ENCODE assay signal across 8 cellular contexts in the genomic region with DNA sequence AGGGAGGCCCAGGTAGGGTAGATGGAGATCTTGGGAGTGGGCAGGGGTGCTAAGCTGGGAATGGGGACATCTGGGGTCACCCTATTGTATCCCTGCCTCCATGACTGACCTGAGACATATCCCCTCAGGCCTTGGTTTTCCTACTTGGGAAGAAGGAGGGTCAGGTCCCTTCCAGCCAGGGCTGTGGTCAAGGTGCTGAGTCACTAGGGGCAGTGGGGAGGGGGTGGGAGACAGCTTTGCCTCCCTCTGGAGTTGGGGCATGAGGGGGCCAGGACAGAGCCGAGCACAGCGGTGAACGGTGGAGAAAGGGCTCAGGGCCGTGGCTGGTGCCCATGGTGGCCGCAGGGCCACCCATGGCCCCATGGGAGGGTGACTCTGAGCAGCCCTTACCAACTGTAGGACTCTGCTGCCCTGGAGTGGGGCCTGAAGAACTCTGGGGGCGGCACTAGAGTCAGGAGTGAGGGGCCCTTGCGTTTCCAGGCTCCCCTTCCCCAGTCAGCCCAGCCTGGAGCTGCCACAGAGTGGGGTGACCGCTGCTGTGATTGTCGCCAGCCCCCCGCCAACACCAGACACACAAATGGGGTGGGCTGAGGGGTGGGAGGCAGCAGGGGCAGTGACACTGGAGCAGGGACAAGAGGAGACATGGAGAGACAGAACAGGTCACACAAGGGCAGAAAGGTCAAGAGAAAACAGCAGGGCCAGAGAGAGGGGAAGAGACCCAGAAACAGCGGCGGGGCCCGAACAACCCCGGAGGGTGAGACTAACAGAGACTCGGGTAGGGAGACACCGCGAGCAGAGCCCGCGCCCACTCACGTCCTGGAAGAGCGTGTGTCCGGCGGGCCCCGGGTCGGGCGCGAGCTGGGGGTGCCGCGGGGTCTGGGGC. TPM values are rescaled to one million over a fixed set of nuclear protein-coding genes. Genes with fewer than 3 reads are reported as not detected.
DNase-seq lines count a peak whose midpoint lies in the region; ATAC-seq, FAIRE-seq and TF ChIP-seq lines count a peak whose summit lies in the region.

No MANE protein-coding gene starts in this region.

- POLR2A ChIA-PET in endothelial cell of umbilical vein (lab: Charles Lee): no interaction called here

- intact Hi-C loops in endothelial cell of umbilical vein (cut with micrococcal nuclease): loop anchor here (1.0 kb wide), 2 partner anchors 11 to 58 kb away; a partner anchor contains a TSS

- peak; percentile 54 for ATAC-seq in GM19351 (IDR thresholded peaks at IDR 0.05; ENCODE audit: unreplicated experiment)

- H3K9me3 ChIP-seq in endothelial cell of umbilical vein (replicated peaks; ENCODE audit: control insufficient read depth, insufficient read depth, low read length) (no peaks in the 10 kb centered on the region), neuron (ENCODE audit: low read length) (no peaks in the 10 kb centered on the region)

- TF ChIP-seq CTCF in endothelial cell of umbilical vein (IDR thresholded peaks at IDR 0.05; ENCODE audit: extremely low read depth in 1 of 2, insufficient read depth in 1 of 2, low read depth in 1 of 2, low read length in 2 of 2): no peak

- H2AFZ ChIP-seq in endothelial cell of umbilical vein (ENCODE audit: low read depth, low read length) (peak overlapping the region; percentile 74), neuron (ENCODE audit: low read depth, low read length) (peak overlapping the region; percentile 30)

- no peaks in the 10 kb centered on the region for H3K9me1 ChIP-seq in endothelial cell of umbilical vein (replicated peaks; ENCODE audit: control insufficient read depth, extremely low read depth, insufficient read depth, low read length)

- H3K4me3 ChIP-seq in endothelial cell of umbilical vein (replicated peaks in 1 of 3; ENCODE audit: insufficient read depth in 1 of 3, low read depth in 1 of 3, low read length in 3 of 3) (peak overlapping the region; percentile 47 to 56 (median 47)), neuron (ENCODE audit: low read length) (peak overlapping the region; percentile 73)

- TF ChIP-seq POLR2A in endothelial cell of umbilical vein (IDR thresholded peaks at IDR 0.05; ENCODE audit: low read depth, low read length): no peak

- peaks cover 0 to 1% of the 10 kb centered on the region in 2 experiments for H3K36me3 ChIP-seq in endothelial cell of umbilical vein (ENCODE audit: control insufficient read depth in 2 of 2, extremely low read depth in 1 of 2, insufficient read depth in 2 of 2, low read length in 2 of 2)
- peaks cover 33% of the 10 kb centered on the region for H3K36me3 ChIP-seq in neuron (ENCODE audit: insufficient read depth, low read length)

- dilution Hi-C loops in endothelial cell of umbilical vein (cut with MboI; ENCODE audit: extremely low pct_ligation_motif_present, low sequenced_read_pairs): no loop called here

- DNase-seq in AG20443 (ENCODE audit: low spot score) (peak; percentile 20), RCC 7860 (ENCODE audit: low spot score) (peak; percentile 50), endothelial cell of umbilical vein (ENCODE audit: low read depth, low spot score) (no peak), D341Med (ENCODE audit: low spot score) (no peak), epidermal melanocyte (ENCODE audit: insufficient read length, low spot score) (no peak), NCI-H774 (lab: John Stamatoyannopoulos, UW) (no peak)

- CTCF ChIA-PET in endothelial cell of umbilical vein (lab: Charles Lee): interaction anchor here (0.6 to 1.4 kb wide), 2 partner anchors 90 to 216 kb away, joined by 4 to 5 read pairs; no protein-coding TSS in a partner anchor

- H3K9ac ChIP-seq in endothelial cell of umbilical vein (replicated peaks; ENCODE audit: extremely low read depth, insufficient read depth, low read length): peak overlapping the region; percentile 63

- H3K27ac ChIP-seq in endothelial cell of umbilical vein (ENCODE audit: insufficient read depth, low read depth, low read length): peak overlapping the region; percentile 30

- BruUV-seq in endothelial cell of umbilical vein (replicated peaks; lab: Mats Ljungman, UMichigan): TSS peak; percentile 16

- H3K4me2 ChIP-seq in endothelial cell of umbilical vein (ENCODE audit: insufficient read depth, low read length): peak overlapping the region; percentile 37

- H3K79me2 ChIP-seq in endothelial cell of umbilical vein (ENCODE audit: control insufficient read depth, insufficient read depth, low read length): no peaks in the 10 kb centered on the region

- H3K4me1 ChIP-seq in endothelial cell of umbilical vein (ENCODE audit: control insufficient read depth, extremely low read depth, insufficient read depth, low read length) (peaks cover 15% of the 10 kb centered on the region), neuron (ENCODE audit: insufficient read depth, low read length) (peaks cover 32% of the 10 kb centered on the region)

- H4K20me1 ChIP-seq in endothelial cell of umbilical vein (replicated peaks; ENCODE audit: control insufficient read depth, extremely low read depth, insufficient read depth, low read length): no peaks in the 10 kb centered on the region

- FAIRE-seq in RCC 7860 (lab: Jason Lieb, UNC) (no peak), endothelial cell of umbilical vein (lab: Jason Lieb, UNC) (peak; percentile 52)

- H3K27me3 ChIP-seq in endothelial cell of umbilical vein (ENCODE audit: control insufficient read depth in 2 of 2, insufficient read depth in 2 of 2, low read length in 2 of 2): no peaks in the 10 kb centered on the region
- no peaks in the 10 kb centered on the region for H3K27me3 ChIP-seq in neuron (ENCODE audit: insufficient read depth, low read length)

TF ChIP-seq in endothelial cell of umbilical vein, 7 proteins besides CTCF, POLR2A, EP300 and RAD21 (continues in another document):
- TF ChIP-seq GATA2 (IDR thresholded peaks at IDR 0.05; ENCODE audit: insufficient read depth, insufficient read length, low read depth, low read length) (no peak), EZH2 (IDR thresholded peaks at IDR 0.05; ENCODE audit: borderline replicate concordance, low read depth, low read length, severe bottlenecking) (no peak), POLR2AphosphoS5 (IDR thresholded peaks at IDR 0.05; ENCODE audit: insufficient read depth, low read depth, low read length) (no peak), MYC (IDR thresholded peaks at IDR 0.05; ENCODE audit: low read depth, low read length) (no peak), FOS (IDR thresholded peaks at IDR 0.05; ENCODE audit: borderline replicate concordance, insufficient read depth, low read length) (no peak)
- TF ChIP-seq, protein P1, sequence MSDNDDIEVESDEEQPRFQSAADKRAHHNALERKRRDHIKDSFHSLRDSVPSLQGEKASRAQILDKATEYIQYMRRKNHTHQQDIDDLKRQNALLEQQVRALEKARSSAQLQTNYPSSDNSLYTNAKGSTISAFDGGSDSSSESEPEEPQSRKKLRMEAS (IDR thresholded peaks at IDR 0.05; ENCODE audit: insufficient read depth, insufficient read length): no peak

RNA-seq across cellular contexts. Expression of a gene that starts 0.6 kb away (rescaled TPM):
- 18.1 and 20.2 TPM in 2 replicates for total RNA-seq in endothelial cell of umbilical vein
- 22.4 and 34.2 TPM in 2 replicates for polyA plus RNA-seq in endothelial cell of umbilical vein
- 11.9 and 17.5 TPM in 2 replicates for polyA plus RNA-seq in endothelial cell of umbilical vein (2011; cell fraction: cytosol; rRNA removed)
- polyA plus RNA-seq in endothelial cell of umbilical vein (2011; cell fraction: nucleus; rRNA removed): 53.5 and 74.7 TPM in 2 replicates
- 13.7 and 19.6 TPM in 2 replicates for polyA plus RNA-seq in endothelial cell of umbilical vein (2012)
- 11.4 and 22.0 TPM in 2 replicates for polyA minus RNA-seq in endothelial cell of umbilical vein
- 46.7 TPM for polyA minus RNA-seq in endothelial cell of umbilical vein (2011; cell fraction: cytosol; rRNA and poly(A)+ RNA removed)
- polyA minus RNA-seq in endothelial cell of umbilical vein (2011; cell fraction: nucleus; rRNA and poly(A)+ RNA removed): 16.0 and 18.5 TPM in 2 replicates

RNA-seq across cellular contexts. Expression of a gene that starts 6.9 kb away (rescaled TPM):
- 0.62 and 1.4 TPM in 2 replicates for total RNA-seq in endothelial cell of umbilical vein
- polyA plus RNA-seq in endothelial cell of umbilical vein: 0.92 and 1.0 TPM in 2 replicates
- 0.32 and 0.71 TPM in 2 replicates for polyA plus RNA-seq in endothelial cell of umbilical vein (2011; cell fraction: cytosol; rRNA removed)
- polyA plus RNA-seq in endothelial cell of umbilical vein (2011; cell fraction: nucleus; rRNA removed): 0.22 and 0.25 TPM in 2 replicates
- 1.2 and 1.3 TPM in 2 replicates for polyA plus RNA-seq in endothelial cell of umbilical vein (2012)
- 0.34 and 0.51 TPM in 2 replicates for polyA minus RNA-seq in endothelial cell of umbilical vein
- 4.5 TPM for polyA minus RNA-seq in endothelial cell of umbilical vein (2011; cell fraction: cytosol; rRNA and poly(A)+ RNA removed)
- 0.48 and 1.0 TPM in 2 replicates for polyA minus RNA-seq in endothelial cell of umbilical vein (2011; cell fraction: nucleus; rRNA and poly(A)+ RNA removed)

RNA-seq across cellular contexts. Expression of a gene that starts 11.5 kb away (rescaled TPM):
- not detected in 2 replicates for total RNA-seq in endothelial cell of umbilical vein
- polyA plus RNA-seq in endothelial cell of umbilical vein: 0.05 TPM in 1 of 2 replicates, not detected in the other
- polyA plus RNA-seq in endothelial cell of umbilical vein (2011; cell fraction: cytosol; rRNA removed): 0.03 and 0.05 TPM in 2 replicates
- not detected in 2 replicates for polyA plus RNA-seq in endothelial cell of umbilical vein (2011; cell fraction: nucleus; rRNA removed)
- polyA plus RNA-seq in endothelial cell of umbilical vein (2012): 0.14 and 0.21 TPM in 2 replicates
- not detected in 2 replicates for polyA minus RNA-seq in endothelial cell of umbilical vein
- not detected for polyA minus RNA-seq in endothelial cell of umbilical vein (2011; cell fraction: cytosol; rRNA and poly(A)+ RNA removed)
- polyA minus RNA-seq in endothelial cell of umbilical vein (2011; cell fraction: nucleus; rRNA and poly(A)+ RNA removed): not detected in 2 replicates

RNA-seq across cellular contexts. Expression of a gene that starts 12.5 kb away (rescaled TPM):
- 27.0 and 29.6 TPM in 2 replicates for total RNA-seq in endothelial cell of umbilical vein
- 20.7 and 22.3 TPM in 2 replicates for polyA plus RNA-seq in endothelial cell of umbilical vein
- polyA plus RNA-seq in endothelial cell of umbilical vein (2011; cell fraction: cytosol; rRNA removed): 15.9 and 17.8 TPM in 2 replicates
- polyA plus RNA-seq in endothelial cell of umbilical vein (2011; cell fraction: nucleus; rRNA removed): 27.0 and 30.5 TPM in 2 replicates
- 12.3 and 15.7 TPM in 2 replicates for polyA plus RNA-seq in endothelial cell of umbilical vein (2012)
- 13.4 and 15.0 TPM in 2 replicates for polyA minus RNA-seq in endothelial cell of umbilical vein
- polyA minus RNA-seq in endothelial cell of umbilical vein (2011; cell fraction: cytosol; rRNA and poly(A)+ RNA removed): 34.7 TPM
- 6.3 and 6.5 TPM in 2 replicates for polyA minus RNA-seq in endothelial cell of umbilical vein (2011; cell fraction: nucleus; rRNA and poly(A)+ RNA removed)

RNA-seq across cellular contexts. Expression of a gene that starts 46.5 kb away (rescaled TPM):
- total RNA-seq in endothelial cell of umbilical vein: 6.9 and 8.1 TPM in 2 replicates
- polyA plus RNA-seq in endothelial cell of umbilical vein: 8.0 and 8.5 TPM in 2 replicates
- 4.9 and 5.9 TPM in 2 replicates for polyA plus RNA-seq in endothelial cell of umbilical vein (2011; cell fraction: cytosol; rRNA removed)
- 2.2 and 2.4 TPM in 2 replicates for polyA plus RNA-seq in endothelial cell of umbilical vein (2011; cell fraction: nucleus; rRNA removed)
- 5.6 and 5.9 TPM in 2 replicates for polyA plus RNA-seq in endothelial cell of umbilical vein (2012)
- polyA minus RNA-seq in endothelial cell of umbilical vein: 5.5 and 5.7 TPM in 2 replicates
- polyA minus RNA-seq in endothelial cell of umbilical vein (2011; cell fraction: cytosol; rRNA and poly(A)+ RNA removed): 6.0 TPM
- polyA minus RNA-seq in endothelial cell of umbilical vein (2011; cell fraction: nucleus; rRNA and poly(A)+ RNA removed): 0.72 and 1.3 TPM in 2 replicates

Comparison
In these comparisons a context has a peak if more than half of its experiments do, and no peak if none do; other contexts are left out.
1. DNase-seq: peak in AG20443 (single experiment) and RCC 7860 (single experiment); none in endothelial cell of umbilical vein (single experiment), D341Med (single experiment), epidermal melanocyte (single experiment) and NCI-H774 (single experiment).